7 cellular contexts compared by ENCODE assay signal in the genomic region with DNA sequence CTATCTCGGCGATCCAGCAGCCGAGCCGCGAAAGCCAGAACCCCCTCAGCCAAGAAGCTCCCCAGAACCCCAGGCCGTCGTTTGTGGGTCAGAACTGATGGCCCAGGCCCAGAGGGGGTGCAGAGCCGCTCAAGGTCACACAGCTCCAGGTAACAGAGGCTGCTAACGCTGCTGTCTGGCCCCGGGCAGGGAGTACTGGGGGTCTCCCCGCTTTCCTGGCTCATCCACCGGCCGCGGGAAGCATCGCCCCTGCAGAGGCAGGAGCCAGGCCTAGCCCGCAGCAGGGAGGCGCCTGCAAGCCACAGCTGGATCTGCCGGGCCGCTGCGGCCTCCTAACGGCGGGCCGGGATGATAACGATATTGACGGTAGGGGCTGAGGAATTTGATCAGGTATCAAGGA. TPM values are rescaled to one million over a fixed set of nuclear protein-coding genes. Genes with fewer than 3 reads are reported as not detected.
"Had no signal": no experiment of that assay in that cellular context is flagged by ENCODE, and none has a peak within 500 bp of the region (broad histone marks: within the 10 kb centered on the region; RNA-seq: fewer than 3 reads in every experiment).

No MANE protein-coding gene starts in this region.

- H3K4me1 ChIP-seq: HAP-1 had no signal

- DNase-seq: GM23248, HFFc6, Kasumi-1, KG1 had no signal

- H3K9me3 ChIP-seq: HAP-1 had no signal

- H3K9ac ChIP-seq: GM23248 had no signal

- H3K27ac Mint-ChIP-seq: HFFc6, IgD-negative memory B cell had no signal

- H3K36me3 ChIP-seq: HAP-1 had no signal

- ATAC-seq: HCT116 had no signal

- H3K4me1 Mint-ChIP-seq: IgD-negative memory B cell had no signal

- H3K27ac ChIP-seq: GM23248 had no signal

- H3K4me3 Mint-ChIP-seq: HFFc6, IgD-negative memory B cell had no signal

- H3K9me3 Mint-ChIP-seq: HFFc6, IgD-negative memory B cell had no signal

- H3K4me3 ChIP-seq: GM23248, HAP-1 had no signal

- H2AFZ ChIP-seq: GM23248 had no signal

RNA-seq across cellular contexts. Expression of gene CTSV, which starts 39.4 kb away (rescaled TPM):
- total RNA-seq: GM23248 had no signal
- polyA plus RNA-seq: IgD-negative memory B cell had no signal
